ENCODE assay signal across 1 cellular context in genomic region chr7:107167483-107168232, GRCh38.
TF ChIP-seq lines count a peak whose summit lies in the region.

No MANE protein-coding gene starts in this region.

TF ChIP-seq in HepG2, 621 proteins besides CTCF, POLR2A, EP300 and RAD21 (continued from another document and continues in another):
- TF ChIP-seq, protein P1, sequence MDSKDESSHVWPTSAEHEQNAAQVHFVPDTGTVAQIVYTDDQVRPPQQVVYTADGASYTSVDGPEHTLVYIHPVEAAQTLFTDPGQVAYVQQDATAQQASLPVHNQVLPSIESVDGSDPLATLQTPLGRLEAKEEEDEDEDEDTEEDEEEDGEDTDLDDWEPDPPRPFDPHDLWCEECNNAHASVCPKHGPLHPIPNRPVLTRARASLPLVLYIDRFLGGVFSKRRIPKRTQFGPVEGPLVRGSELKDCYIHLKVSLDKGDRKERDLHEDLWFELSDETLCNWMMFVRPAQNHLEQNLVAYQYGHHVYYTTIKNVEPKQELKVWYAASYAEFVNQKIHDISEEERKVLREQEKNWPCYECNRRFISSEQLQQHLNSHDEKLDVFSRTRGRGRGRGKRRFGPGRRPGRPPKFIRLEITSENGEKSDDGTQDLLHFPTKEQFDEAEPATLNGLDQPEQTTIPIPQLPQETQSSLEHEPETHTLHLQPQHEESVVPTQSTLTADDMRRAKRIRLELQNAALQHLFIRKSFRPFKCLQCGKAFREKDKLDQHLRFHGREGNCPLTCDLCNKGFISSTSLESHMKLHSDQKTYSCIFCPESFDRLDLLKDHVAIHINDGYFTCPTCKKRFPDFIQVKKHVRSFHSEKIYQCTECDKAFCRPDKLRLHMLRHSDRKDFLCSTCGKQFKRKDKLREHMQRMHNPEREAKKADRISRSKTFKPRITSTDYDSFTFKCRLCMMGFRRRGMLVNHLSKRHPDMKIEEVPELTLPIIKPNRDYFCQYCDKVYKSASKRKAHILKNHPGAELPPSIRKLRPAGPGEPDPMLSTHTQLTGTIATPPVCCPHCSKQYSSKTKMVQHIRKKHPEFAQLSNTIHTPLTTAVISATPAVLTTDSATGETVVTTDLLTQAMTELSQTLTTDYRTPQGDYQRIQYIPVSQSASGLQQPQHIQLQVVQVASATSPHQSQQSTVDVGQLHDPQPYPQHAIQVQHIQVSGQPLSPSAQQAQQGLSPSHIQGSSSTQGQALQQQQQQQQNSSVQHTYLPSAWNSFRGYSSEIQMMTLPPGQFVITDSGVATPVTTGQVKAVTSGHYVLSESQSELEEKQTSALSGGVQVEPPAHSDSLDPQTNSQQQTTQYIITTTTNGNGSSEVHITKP (CRISPR knock-in tag; IDR thresholded peaks at IDR 0.05; ENCODE audit: low read depth): no peak
- TF ChIP-seq SRY (CRISPR knock-in tag; IDR thresholded peaks at IDR 0.05) (no peak), BRD4 (CRISPR knock-in tag; IDR thresholded peaks at IDR 0.05) (no peak), POLR2G (IDR thresholded peaks at IDR 0.05; ENCODE audit: low read depth, low read length) (peak; percentile 65; the same call in 1 of the 2 replicates), NKX3-1 (CRISPR knock-in tag; IDR thresholded peaks at IDR 0.05) (peak; percentile 24; the same call in 1 of the 2 replicates), ZNF780A (CRISPR knock-in tag; IDR thresholded peaks at IDR 0.05) (no peak), PAWR (CRISPR knock-in tag; IDR thresholded peaks at IDR 0.05; ENCODE audit: borderline replicate concordance) (no peak), ZNF430 (CRISPR knock-in tag; IDR thresholded peaks at IDR 0.05) (0 out of 2 replicates have a peak, but pooled peaks have one; percentile 70), RELA (CRISPR knock-in tag; IDR thresholded peaks at IDR 0.05) (no peak), ZNF253 (CRISPR knock-in tag; IDR thresholded peaks at IDR 0.05; ENCODE audit: borderline replicate concordance) (no peak), FIP1L1 (IDR thresholded peaks at IDR 0.05; ENCODE audit: borderline replicate concordance, insufficient read depth, low read depth, low read length) (no peak), RBAK (CRISPR knock-in tag; IDR thresholded peaks at IDR 0.05) (no peak), ZC3H13 (CRISPR knock-in tag; IDR thresholded peaks at IDR 0.05) (no peak), RFXANK (CRISPR knock-in tag; IDR thresholded peaks at IDR 0.05) (no peak), ZNF547 (CRISPR knock-in tag; IDR thresholded peaks at IDR 0.05) (no peak), ZFP90 (CRISPR knock-in tag; IDR thresholded peaks at IDR 0.05; ENCODE audit: borderline replicate concordance) (no peak), ATF7 (IDR thresholded peaks at IDR 0.05) (peak; percentile 70), ATF7 (CRISPR knock-in tag; IDR thresholded peaks at IDR 0.05) (no peak), TBP (CRISPR knock-in tag; IDR thresholded peaks at IDR 0.05) (no peak), HDAC1 (CRISPR knock-in tag; IDR thresholded peaks at IDR 0.05) (0 out of 2 replicates have a peak, but pooled peaks have one; percentile 18), ZBTB3 (CRISPR knock-in tag; IDR thresholded peaks at IDR 0.05; ENCODE audit: borderline replicate concordance, low read depth) (no peak), IRF2 (CRISPR knock-in tag; IDR thresholded peaks at IDR 0.05) (peak; percentile 10; the same call in 1 of the 2 replicates), ZNF512B (CRISPR knock-in tag; IDR thresholded peaks at IDR 0.05; ENCODE audit: borderline replicate concordance) (no peak), NFYC (CRISPR knock-in tag; IDR thresholded peaks at IDR 0.05) (0 out of 2 replicates have a peak, but pooled peaks have one; percentile 9), SMC3 (IDR thresholded peaks at IDR 0.05; ENCODE audit: low read length) (peak; percentile 8; the same call in 1 of the 2 replicates), MIER3 (CRISPR knock-in tag; IDR thresholded peaks at IDR 0.05; ENCODE audit: borderline replicate concordance) (no peak), ZNF850 (CRISPR knock-in tag; conservative IDR thresholded peaks at IDR 0.05) (no peak), ZNF839 (CRISPR knock-in tag; IDR thresholded peaks at IDR 0.05; ENCODE audit: borderline replicate concordance) (no peak)
- TF ChIP-seq, protein P2, sequence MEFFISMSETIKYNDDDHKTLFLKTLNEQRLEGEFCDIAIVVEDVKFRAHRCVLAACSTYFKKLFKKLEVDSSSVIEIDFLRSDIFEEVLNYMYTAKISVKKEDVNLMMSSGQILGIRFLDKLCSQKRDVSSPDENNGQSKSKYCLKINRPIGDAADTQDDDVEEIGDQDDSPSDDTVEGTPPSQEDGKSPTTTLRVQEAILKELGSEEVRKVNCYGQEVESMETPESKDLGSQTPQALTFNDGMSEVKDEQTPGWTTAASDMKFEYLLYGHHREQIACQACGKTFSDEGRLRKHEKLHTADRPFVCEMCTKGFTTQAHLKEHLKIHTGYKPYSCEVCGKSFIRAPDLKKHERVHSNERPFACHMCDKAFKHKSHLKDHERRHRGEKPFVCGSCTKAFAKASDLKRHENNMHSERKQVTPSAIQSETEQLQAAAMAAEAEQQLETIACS (CRISPR knock-in tag; IDR thresholded peaks at IDR 0.05): no peak
- TF ChIP-seq, protein P3, sequence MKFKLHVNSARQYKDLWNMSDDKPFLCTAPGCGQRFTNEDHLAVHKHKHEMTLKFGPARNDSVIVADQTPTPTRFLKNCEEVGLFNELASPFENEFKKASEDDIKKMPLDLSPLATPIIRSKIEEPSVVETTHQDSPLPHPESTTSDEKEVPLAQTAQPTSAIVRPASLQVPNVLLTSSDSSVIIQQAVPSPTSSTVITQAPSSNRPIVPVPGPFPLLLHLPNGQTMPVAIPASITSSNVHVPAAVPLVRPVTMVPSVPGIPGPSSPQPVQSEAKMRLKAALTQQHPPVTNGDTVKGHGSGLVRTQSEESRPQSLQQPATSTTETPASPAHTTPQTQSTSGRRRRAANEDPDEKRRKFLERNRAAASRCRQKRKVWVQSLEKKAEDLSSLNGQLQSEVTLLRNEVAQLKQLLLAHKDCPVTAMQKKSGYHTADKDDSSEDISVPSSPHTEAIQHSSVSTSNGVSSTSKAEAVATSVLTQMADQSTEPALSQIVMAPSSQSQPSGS (CRISPR knock-in tag; IDR thresholded peaks at IDR 0.05): no peak
- TF ChIP-seq, protein P4, sequence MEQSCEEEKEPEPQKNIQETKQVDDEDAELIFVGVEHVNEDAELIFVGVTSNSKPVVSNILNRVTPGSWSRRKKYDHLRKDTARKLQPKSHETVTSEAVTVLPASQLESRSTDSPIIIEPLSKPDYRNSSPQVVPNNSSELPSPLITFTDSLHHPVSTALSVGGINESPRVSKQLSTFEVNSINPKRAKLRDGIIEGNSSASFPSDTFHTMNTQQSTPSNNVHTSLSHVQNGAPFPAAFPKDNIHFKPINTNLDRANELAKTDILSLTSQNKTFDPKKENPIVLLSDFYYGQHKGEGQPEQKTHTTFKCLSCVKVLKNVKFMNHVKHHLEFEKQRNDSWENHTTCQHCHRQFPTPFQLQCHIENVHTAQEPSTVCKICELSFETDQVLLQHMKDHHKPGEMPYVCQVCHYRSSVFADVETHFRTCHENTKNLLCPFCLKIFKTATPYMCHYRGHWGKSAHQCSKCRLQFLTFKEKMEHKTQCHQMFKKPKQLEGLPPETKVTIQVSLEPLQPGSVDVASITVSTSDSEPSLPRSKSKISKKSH (CRISPR knock-in tag; IDR thresholded peaks at IDR 0.05; ENCODE audit: borderline replicate concordance): no peak
- TF ChIP-seq, protein P5, sequence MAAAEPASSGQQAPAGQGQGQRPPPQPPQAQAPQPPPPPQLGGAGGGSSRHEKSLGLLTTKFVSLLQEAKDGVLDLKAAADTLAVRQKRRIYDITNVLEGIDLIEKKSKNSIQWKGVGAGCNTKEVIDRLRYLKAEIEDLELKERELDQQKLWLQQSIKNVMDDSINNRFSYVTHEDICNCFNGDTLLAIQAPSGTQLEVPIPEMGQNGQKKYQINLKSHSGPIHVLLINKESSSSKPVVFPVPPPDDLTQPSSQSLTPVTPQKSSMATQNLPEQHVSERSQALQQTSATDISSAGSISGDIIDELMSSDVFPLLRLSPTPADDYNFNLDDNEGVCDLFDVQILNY (CRISPR knock-in tag; conservative IDR thresholded peaks at IDR 0.05): no peak
- TF ChIP-seq, protein P6, sequence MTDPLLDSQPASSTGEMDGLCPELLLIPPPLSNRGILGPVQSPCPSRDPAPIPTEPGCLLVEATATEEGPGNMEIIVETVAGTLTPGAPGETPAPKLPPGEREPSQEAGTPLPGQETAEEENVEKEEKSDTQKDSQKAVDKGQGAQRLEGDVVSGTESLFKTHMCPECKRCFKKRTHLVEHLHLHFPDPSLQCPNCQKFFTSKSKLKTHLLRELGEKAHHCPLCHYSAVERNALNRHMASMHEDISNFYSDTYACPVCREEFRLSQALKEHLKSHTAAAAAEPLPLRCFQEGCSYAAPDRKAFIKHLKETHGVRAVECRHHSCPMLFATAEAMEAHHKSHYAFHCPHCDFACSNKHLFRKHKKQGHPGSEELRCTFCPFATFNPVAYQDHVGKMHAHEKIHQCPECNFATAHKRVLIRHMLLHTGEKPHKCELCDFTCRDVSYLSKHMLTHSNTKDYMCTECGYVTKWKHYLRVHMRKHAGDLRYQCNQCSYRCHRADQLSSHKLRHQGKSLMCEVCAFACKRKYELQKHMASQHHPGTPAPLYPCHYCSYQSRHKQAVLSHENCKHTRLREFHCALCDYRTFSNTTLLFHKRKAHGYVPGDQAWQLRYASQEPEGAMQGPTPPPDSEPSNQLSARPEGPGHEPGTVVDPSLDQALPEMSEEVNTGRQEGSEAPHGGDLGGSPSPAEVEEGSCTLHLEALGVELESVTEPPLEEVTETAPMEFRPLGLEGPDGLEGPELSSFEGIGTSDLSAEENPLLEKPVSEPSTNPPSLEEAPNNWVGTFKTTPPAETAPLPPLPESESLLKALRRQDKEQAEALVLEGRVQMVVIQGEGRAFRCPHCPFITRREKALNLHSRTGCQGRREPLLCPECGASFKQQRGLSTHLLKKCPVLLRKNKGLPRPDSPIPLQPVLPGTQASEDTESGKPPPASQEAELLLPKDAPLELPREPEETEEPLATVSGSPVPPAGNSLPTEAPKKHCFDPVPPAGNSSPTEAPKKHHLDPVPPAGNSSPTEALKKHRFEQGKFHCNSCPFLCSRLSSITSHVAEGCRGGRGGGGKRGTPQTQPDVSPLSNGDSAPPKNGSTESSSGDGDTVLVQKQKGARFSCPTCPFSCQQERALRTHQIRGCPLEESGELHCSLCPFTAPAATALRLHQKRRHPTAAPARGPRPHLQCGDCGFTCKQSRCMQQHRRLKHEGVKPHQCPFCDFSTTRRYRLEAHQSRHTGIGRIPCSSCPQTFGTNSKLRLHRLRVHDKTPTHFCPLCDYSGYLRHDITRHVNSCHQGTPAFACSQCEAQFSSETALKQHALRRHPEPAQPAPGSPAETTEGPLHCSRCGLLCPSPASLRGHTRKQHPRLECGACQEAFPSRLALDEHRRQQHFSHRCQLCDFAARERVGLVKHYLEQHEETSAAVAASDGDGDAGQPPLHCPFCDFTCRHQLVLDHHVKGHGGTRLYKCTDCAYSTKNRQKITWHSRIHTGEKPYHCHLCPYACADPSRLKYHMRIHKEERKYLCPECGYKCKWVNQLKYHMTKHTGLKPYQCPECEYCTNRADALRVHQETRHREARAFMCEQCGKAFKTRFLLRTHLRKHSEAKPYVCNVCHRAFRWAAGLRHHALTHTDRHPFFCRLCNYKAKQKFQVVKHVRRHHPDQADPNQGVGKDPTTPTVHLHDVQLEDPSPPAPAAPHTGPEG (CRISPR knock-in tag; IDR thresholded peaks at IDR 0.05): no peak
- TF ChIP-seq, protein P7, sequence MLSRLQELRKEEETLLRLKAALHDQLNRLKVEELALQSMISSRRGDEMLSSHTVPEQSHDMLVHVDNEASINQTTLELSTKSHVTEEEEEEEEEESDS (CRISPR knock-in tag; IDR thresholded peaks at IDR 0.05; ENCODE audit: borderline replicate concordance): no peak
- TF ChIP-seq, protein P8, sequence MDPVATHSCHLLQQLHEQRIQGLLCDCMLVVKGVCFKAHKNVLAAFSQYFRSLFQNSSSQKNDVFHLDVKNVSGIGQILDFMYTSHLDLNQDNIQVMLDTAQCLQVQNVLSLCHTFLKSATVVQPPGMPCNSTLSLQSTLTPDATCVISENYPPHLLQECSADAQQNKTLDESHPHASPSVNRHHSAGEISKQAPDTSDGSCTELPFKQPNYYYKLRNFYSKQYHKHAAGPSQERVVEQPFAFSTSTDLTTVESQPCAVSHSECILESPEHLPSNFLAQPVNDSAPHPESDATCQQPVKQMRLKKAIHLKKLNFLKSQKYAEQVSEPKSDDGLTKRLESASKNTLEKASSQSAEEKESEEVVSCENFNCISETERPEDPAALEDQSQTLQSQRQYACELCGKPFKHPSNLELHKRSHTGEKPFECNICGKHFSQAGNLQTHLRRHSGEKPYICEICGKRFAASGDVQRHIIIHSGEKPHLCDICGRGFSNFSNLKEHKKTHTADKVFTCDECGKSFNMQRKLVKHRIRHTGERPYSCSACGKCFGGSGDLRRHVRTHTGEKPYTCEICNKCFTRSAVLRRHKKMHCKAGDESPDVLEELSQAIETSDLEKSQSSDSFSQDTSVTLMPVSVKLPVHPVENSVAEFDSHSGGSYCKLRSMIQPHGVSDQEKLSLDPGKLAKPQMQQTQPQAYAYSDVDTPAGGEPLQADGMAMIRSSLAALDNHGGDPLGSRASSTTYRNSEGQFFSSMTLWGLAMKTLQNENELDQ (CRISPR knock-in tag; IDR thresholded peaks at IDR 0.05; ENCODE audit: borderline replicate concordance): no peak
- TF ChIP-seq, protein P9, sequence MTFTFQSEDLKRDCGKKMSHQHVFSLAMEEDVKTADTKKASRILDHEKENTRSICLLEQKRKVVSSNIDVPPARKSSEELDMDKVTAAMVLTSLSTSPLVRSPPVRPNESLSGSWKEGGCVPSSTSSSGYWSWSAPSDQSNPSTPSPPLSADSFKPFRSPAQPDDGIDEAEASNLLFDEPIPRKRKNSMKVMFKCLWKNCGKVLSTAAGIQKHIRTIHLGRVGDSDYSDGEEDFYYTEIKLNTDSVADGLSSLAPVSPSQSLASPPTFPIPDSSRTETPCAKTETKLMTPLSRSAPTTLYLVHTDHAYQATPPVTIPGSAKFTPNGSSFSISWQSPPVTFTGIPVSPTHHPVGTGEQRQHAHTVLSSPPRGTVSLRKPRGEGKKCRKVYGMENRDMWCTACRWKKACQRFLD (CRISPR knock-in tag; IDR thresholded peaks at IDR 0.05; ENCODE audit: borderline replicate concordance): no peak
